2 cellular contexts compared by ENCODE assay signal in genomic region chr1:29368936-29369932, GRCh38.
TF ChIP-seq lines count a peak whose summit lies in the region.

No MANE protein-coding gene starts in this region.

TF ChIP-seq in SK-N-SH, 30 proteins besides CTCF, POLR2A, EP300 and RAD21:
- TF ChIP-seq GATA2 (CRISPR knock-in tag; IDR thresholded peaks at IDR 0.05) (no peak), USF2 (IDR thresholded peaks at IDR 0.05; ENCODE audit: borderline replicate concordance, low read depth, low read length) (no peak), RCOR1 (IDR thresholded peaks at IDR 0.05; ENCODE audit: low read length) (no peak), MEF2A (IDR thresholded peaks at IDR 0.05; ENCODE audit: borderline replicate concordance, low read depth) (no peak), RFX5 (IDR thresholded peaks at IDR 0.05; ENCODE audit: low read length) (no peak), TAF1 (IDR thresholded peaks at IDR 0.05; ENCODE audit: borderline replicate concordance, low read depth, low read length) (no peak), CHD2 (IDR thresholded peaks at IDR 0.05; ENCODE audit: low read length, partially characterized antibody) (no peak), USF1 (IDR thresholded peaks at IDR 0.05; ENCODE audit: borderline replicate concordance, low read depth) (no peak), YY1 (IDR thresholded peaks at IDR 0.05; ENCODE audit: low read depth) (no peak), FOSL2 (IDR thresholded peaks at IDR 0.05; ENCODE audit: borderline replicate concordance, low read depth) (no peak), POLR2AphosphoS5 (IDR thresholded peaks at IDR 0.05; ENCODE audit: low read depth, low read length) (no peak), SIN3A (IDR thresholded peaks at IDR 0.05; ENCODE audit: borderline replicate concordance, low read depth, low read length) (no peak), SMC3 (IDR thresholded peaks at IDR 0.05; ENCODE audit: low read depth, low read length) (no peak; the same call in 1 of the 2 replicates), RXRA (IDR thresholded peaks at IDR 0.05; ENCODE audit: borderline replicate concordance, low read depth) (no peak), TEAD4 (IDR thresholded peaks at IDR 0.05; ENCODE audit: borderline replicate concordance, insufficient read depth) (no peak)

TF ChIP-seq in SK-N-SH treated with all-trans-retinoic acid at 6 μM for 48 hours, 23 proteins besides CTCF, POLR2A, EP300 and RAD21:
- no peak for TF ChIP-seq ISL1 (CRISPR knock-in tag; IDR thresholded peaks at IDR 0.05)
- no peak for TF ChIP-seq RARB (CRISPR knock-in tag; IDR thresholded peaks at IDR 0.05)
- no peak for TF ChIP-seq TOX (CRISPR knock-in tag; IDR thresholded peaks at IDR 0.05; ENCODE audit: borderline replicate concordance)
- TF ChIP-seq ESRRG (CRISPR knock-in tag; IDR thresholded peaks at IDR 0.05): no peak
- TF ChIP-seq GLIS3 (CRISPR knock-in tag; IDR thresholded peaks at IDR 0.05): no peak
- no peak for TF ChIP-seq TCF4 (CRISPR knock-in tag; IDR thresholded peaks at IDR 0.05; ENCODE audit: borderline replicate concordance)
- no peak for TF ChIP-seq ZFP3 (CRISPR knock-in tag; IDR thresholded peaks at IDR 0.05)
- no peak for TF ChIP-seq ARNTL (CRISPR knock-in tag; IDR thresholded peaks at IDR 0.05; ENCODE audit: borderline replicate concordance, low read depth)
- no peak for TF ChIP-seq OSR1 (CRISPR knock-in tag; IDR thresholded peaks at IDR 0.05)
- no peak for TF ChIP-seq TSHZ2 (CRISPR knock-in tag; IDR thresholded peaks at IDR 0.05)
- TF ChIP-seq ZC3H10 (CRISPR knock-in tag; IDR thresholded peaks at IDR 0.05): no peak
- TF ChIP-seq CSDC2 (CRISPR knock-in tag; IDR thresholded peaks at IDR 0.05): no peak
- no peak for TF ChIP-seq CSRNP3 (CRISPR knock-in tag; IDR thresholded peaks at IDR 0.05)
